In genomic region chr9:114382951-114383865, GRCh38 we compare ENCODE assay signal across 9 cellular contexts. TPM values are rescaled to one million over a fixed set of nuclear protein-coding genes. Genes with fewer than 3 reads are reported as not detected.
DNase-seq lines count a peak whose midpoint lies in the region; ATAC-seq and TF ChIP-seq lines count a peak whose summit lies in the region.
"Had no signal": no experiment of that assay in that cellular context is flagged by ENCODE, and none has a peak within 500 bp of the region (broad histone marks: within the 10 kb centered on the region; RNA-seq: fewer than 3 reads in every experiment).

No MANE protein-coding gene starts in this region.

- no peaks in the 10 kb centered on the region for H3K9me3 Mint-ChIP-seq in neural crest cell

- peak overlapping the region; percentile 90 for H3K4me2 ChIP-seq in BLaER1

- peaks cover 73% of the 10 kb centered on the region for H3K4me1 ChIP-seq in BLaER1
- peaks cover 81% of the 10 kb centered on the region for H3K4me1 ChIP-seq in effector memory CD4-positive, alpha-beta T cell (ENCODE audit: control insufficient read depth, insufficient read depth, low read length, poor library complexity, severe bottlenecking)
- H3K4me1 ChIP-seq in thymus (ENCODE audit: control insufficient read depth, insufficient read depth, low read length) = peaks cover 31% of the 10 kb centered on the region

- H4K20me1 ChIP-seq in BLaER1 = peaks cover 37% of the 10 kb centered on the region; the same call in 1 of the 2 replicates

- H3K27me3 ChIP-seq in BLaER1 (no peaks in the 10 kb centered on the region), thymus (ENCODE audit: control insufficient read depth, insufficient read depth) (no peaks in the 10 kb centered on the region)
- no peaks in the 10 kb centered on the region for H3K27me3 ChIP-seq in effector memory CD4-positive, alpha-beta T cell (replicated peaks; ENCODE audit: control insufficient read depth, insufficient read depth, low read length, poor library complexity, severe bottlenecking)

- peak overlapping the region; percentile 97 for H3K27ac Mint-ChIP-seq in neural crest cell (ENCODE audit: unreplicated experiment)

- peaks cover 54% of the 10 kb centered on the region for H3K4me1 Mint-ChIP-seq in neural crest cell

- DNase-seq in activated CD4-positive, alpha-beta T cell treated with anti-CD3 and anti-CD28 coated beads, Interleukin-2, amount 50 U/mL, for 24 hours (ENCODE audit: low read depth in 1 of 2, low spot score in 1 of 2) = peak; percentile 33 to 69
- peak; percentile 69 to 77 (median 75) for DNase-seq in effector memory CD4-positive, alpha-beta T cell
- no peak for DNase-seq in neural crest cell (ENCODE audit: low read depth, low spot score)
- DNase-seq in glomerular visceral epithelial cell (ENCODE audit: extremely low spot score) = no peak

- peak; percentile 23 for ATAC-seq in HG02678 (IDR thresholded peaks at IDR 0.05; ENCODE audit: unreplicated experiment)
- no peak for ATAC-seq in HG03354 (IDR thresholded peaks at IDR 0.05; ENCODE audit: poor library complexity, severe bottlenecking, unreplicated experiment)

- TF ChIP-seq CTCF in neural crest cell (conservative IDR thresholded peaks at IDR 0.05) = no peak

- no peaks in the 10 kb centered on the region for H3K27me3 Mint-ChIP-seq in neural crest cell (ENCODE audit: low read depth)

- H3K27ac ChIP-seq in BLaER1 (peak overlapping the region; percentile 93), thymus (ENCODE audit: low read depth) (peak overlapping the region; percentile 96)
- peak overlapping the region; percentile 97 for H3K27ac ChIP-seq in effector memory CD4-positive, alpha-beta T cell (ENCODE audit: insufficient read depth, low read length, poor library complexity, severe bottlenecking)

- 26% methylated on average over 17 of the region's 17 CpGs for WGBS in thymus

- H3K36me3 ChIP-seq in BLaER1 = peaks cover 42% of the 10 kb centered on the region
- H3K36me3 ChIP-seq in effector memory CD4-positive, alpha-beta T cell (ENCODE audit: control insufficient read depth, insufficient read depth, low read length) = peaks cover 37% of the 10 kb centered on the region
- peaks cover 36% of the 10 kb centered on the region for H3K36me3 ChIP-seq in thymus (ENCODE audit: control insufficient read depth, insufficient read depth)

- H3K9me3 ChIP-seq in BLaER1 (no peaks in the 10 kb centered on the region), thymus (ENCODE audit: control insufficient read depth) (no peaks in the 10 kb centered on the region)
- H3K9me3 ChIP-seq in effector memory CD4-positive, alpha-beta T cell (ENCODE audit: control insufficient read depth, low read length) = no peaks in the 10 kb centered on the region

- H3K9ac ChIP-seq in BLaER1 = peak overlapping the region; percentile 93

- H3K36me3 Mint-ChIP-seq in neural crest cell (ENCODE audit: low read depth) = peaks cover 3% of the 10 kb centered on the region

- peak overlapping the region; percentile 34 for H3K4me3 Mint-ChIP-seq in neural crest cell

- H3K4me3 ChIP-seq in BLaER1 = peak overlapping the region; percentile 79
- H3K4me3 ChIP-seq in effector memory CD4-positive, alpha-beta T cell (ENCODE audit: insufficient read depth, low read depth, low read length, poor library complexity, severe bottlenecking) = peak overlapping the region; percentile 56
- peak overlapping the region; percentile 73 for H3K4me3 ChIP-seq in thymus (ENCODE audit: low read length)

RNA-seq across cellular contexts. Expression of gene AKNA, which starts 4.6 kb away (rescaled TPM):
- 13.4 and 16.6 TPM in 2 replicates for total RNA-seq in neural crest cell
- polyA plus RNA-seq in thymus = 162 TPM

RNA-seq across cellular contexts. Expression of gene ORM2, which starts 53.5 kb away (rescaled TPM):
- total RNA-seq in neural crest cell = not detected in 2 replicates
- 1.1 TPM for polyA plus RNA-seq in thymus
- total RNA-seq: pulmonary artery endothelial cell had no signal

Comparison
In these comparisons a context has a peak if more than half of its experiments do, and no peak if none do; other contexts are left out.
1. DNase-seq: peak in activated CD4-positive, alpha-beta T cell treated with anti-CD3 and anti-CD28 coated beads, Interleukin-2, amount 50 U/mL, for 24 hours (2 of 2) and effector memory CD4-positive, alpha-beta T cell (3 of 3); none in neural crest cell (single experiment) and glomerular visceral epithelial cell (single experiment).
2. Peak in every context shown above with its lines, with median percentiles within 50 percentile points of each other: H3K27ac ChIP-seq and H3K4me3 ChIP-seq.